ENCODE assay signal across 21 cellular contexts in the genomic region with DNA sequence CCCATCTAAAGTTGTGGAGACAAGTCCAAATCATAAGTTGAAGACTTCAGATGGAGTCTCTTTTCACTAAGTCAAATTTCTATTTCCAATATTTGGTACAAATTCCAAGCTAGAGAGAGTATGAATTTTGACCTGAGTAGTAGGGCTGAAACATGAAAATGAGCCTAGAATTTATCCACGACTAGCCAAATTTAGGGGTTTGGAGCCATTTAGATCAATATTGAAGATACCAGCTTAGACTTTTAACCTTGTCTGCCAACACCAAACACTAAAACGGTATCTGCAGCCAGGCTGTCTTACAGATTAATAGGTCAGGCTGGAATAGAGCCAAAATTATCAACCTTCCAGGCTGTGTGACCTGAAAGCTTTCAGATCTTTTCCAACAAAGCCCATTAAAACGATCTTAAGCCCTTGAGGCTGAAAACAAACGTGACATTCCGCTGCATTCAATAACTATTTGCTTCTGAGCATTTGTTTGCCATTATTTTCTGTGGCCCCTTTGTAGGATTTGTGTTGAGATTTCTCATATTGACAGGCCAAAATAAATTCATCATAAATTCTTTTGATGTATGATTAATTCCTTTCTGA.
DNase-seq lines count a peak whose midpoint lies in the region; ATAC-seq and TF ChIP-seq lines count a peak whose summit lies in the region.
"Had no signal": no experiment of that assay in that cellular context is flagged by ENCODE, and none has a peak within 500 bp of the region (broad histone marks: within the 10 kb centered on the region; RNA-seq: fewer than 3 reads in every experiment).

No MANE protein-coding gene starts in this region.

- H4K20me1 ChIP-seq in SK-N-SH (ENCODE audit: insufficient read depth) = no peaks in the 10 kb centered on the region
- H4K20me1 ChIP-seq: BLaER1 treated with 17β-estradiol and CSF1 and Interleukin-3, amounts not matched to agents 10 nM and 100 nM had no signal

- H3K27me3 Mint-ChIP-seq in glutamatergic neuron (ENCODE audit: unreplicated experiment) = no peaks in the 10 kb centered on the region
- H3K27me3 Mint-ChIP-seq: CD8-positive, alpha-beta memory T cell had no signal

- H3K27ac Mint-ChIP-seq in glutamatergic neuron (ENCODE audit: unreplicated experiment) = no peak overlapping the region
- H3K27ac Mint-ChIP-seq: CD8-positive, alpha-beta memory T cell; HFFc6 had no signal

- no peaks in the 10 kb centered on the region for H3K9me2 ChIP-seq in SK-N-SH

- TF ChIP-seq EP300 in SK-N-SH (IDR thresholded peaks at IDR 0.05; ENCODE audit: borderline replicate concordance in 1 of 2, low read depth in 1 of 2, low read length in 1 of 2) (peak in 1 of 2 experiments; percentile 39; a peak in 1 of 4 replicates), Ishikawa (IDR thresholded peaks at IDR 0.05; ENCODE audit: borderline replicate concordance) (no peak)

- H3K9ac ChIP-seq in SK-N-SH = no peak overlapping the region
- H3K9ac ChIP-seq: BLaER1 treated with 17β-estradiol and CSF1 and Interleukin-3, amounts not matched to agents 10 nM and 100 nM had no signal

- TF ChIP-seq CTCF in SK-N-SH (IDR thresholded peaks at IDR 0.05) = no peak
- no peak for TF ChIP-seq CTCF in VCaP (conservative IDR thresholded peaks at IDR 0.05)
- no peak for TF ChIP-seq CTCF in glutamatergic neuron (IDR thresholded peaks at IDR 0.05; ENCODE audit: partially characterized antibody, unreplicated experiment)

- H3K4me1 Mint-ChIP-seq in glutamatergic neuron (ENCODE audit: low read depth, unreplicated experiment) = no peaks in the 10 kb centered on the region
- H3K4me1 Mint-ChIP-seq: CD8-positive, alpha-beta memory T cell had no signal

- no peak for TF ChIP-seq RAD21 in SK-N-SH (IDR thresholded peaks at IDR 0.05; ENCODE audit: low read length)
- TF ChIP-seq RAD21 in Ishikawa (IDR thresholded peaks at IDR 0.05; ENCODE audit: low read depth) = no peak

- no peak for ATAC-seq in SK-N-SH treated with all-trans-retinoic acid at 6 μM for 48 hours
- ATAC-seq: Right ventricle myocardium inferior had no signal

- POLR2A ChIA-PET in SK-N-SH (lab: Yijun Ruan, JAX) = no interaction called here

- no peaks in the 10 kb centered on the region for H3K4me1 ChIP-seq in SK-N-SH (ENCODE audit: control insufficient read depth in 1 of 2, insufficient read depth in 2 of 2, low read depth in 1 of 2, low read length in 1 of 2)
- H3K4me1 ChIP-seq: BLaER1 treated with 17β-estradiol and CSF1 and Interleukin-3, amounts not matched to agents 10 nM and 100 nM; Peyer's patch had no signal

- WGBS in SK-N-SH (ENCODE audit: low lambda C conversion rate) = 57% methylated on average over 5 of the region's 5 CpGs

- DNase-seq in SK-N-SH (peak; percentile 7), renal cortical epithelial cell (ENCODE audit: low read depth) (peak; percentile 78), epidermal melanocyte (ENCODE audit: insufficient read length, low spot score) (no peak), glutamatergic neuron (no peak)
- DNase-seq in activated CD4-positive, alpha-beta T cell treated with anti-CD3 and anti-CD28 coated beads for 48 hours = no peak
- DNase-seq: CD8-positive, alpha-beta memory T cell; DMS79; GOT3; HFFc6; KG1; NCI-H187; NCI-H2107; NCI-H226; NCI-H524; NK-92 treated with Interleukin-12 subunit alpha and Interleukin-12 subunit beta, amount 100 ng/mL, for 24 hours; Peyer's patch had no signal

- no peak overlapping the region; a peak in 1 of 4 replicates for H3K27ac ChIP-seq in SK-N-SH (ENCODE audit: low read depth in 2 of 2, low read length in 1 of 2)
- H3K27ac ChIP-seq in VCaP = peak overlapping the region; percentile 47
- H3K27ac ChIP-seq: BLaER1 treated with 17β-estradiol and CSF1 and Interleukin-3, amounts not matched to agents 10 nM and 100 nM; Peyer's patch had no signal

- no peak overlapping the region for H3K4me2 ChIP-seq in SK-N-SH
- H3K4me2 ChIP-seq: BLaER1 treated with 17β-estradiol and CSF1 and Interleukin-3, amounts not matched to agents 10 nM and 100 nM had no signal

- H3K27me3 ChIP-seq in SK-N-SH (ENCODE audit: insufficient read depth) = no peaks in the 10 kb centered on the region
- H3K27me3 ChIP-seq: BLaER1 treated with 17β-estradiol and CSF1 and Interleukin-3, amounts not matched to agents 10 nM and 100 nM; Peyer's patch had no signal

- no peak overlapping the region for H2AFZ ChIP-seq in SK-N-SH (ENCODE audit: low read depth)

- no peaks in the 10 kb centered on the region for H3K9me3 ChIP-seq in SK-N-SH
- H3K9me3 ChIP-seq: BLaER1 treated with 17β-estradiol and CSF1 and Interleukin-3, amounts not matched to agents 10 nM and 100 nM; Peyer's patch had no signal

- no peak overlapping the region for H3K4me3 Mint-ChIP-seq in glutamatergic neuron (ENCODE audit: unreplicated experiment)
- H3K4me3 Mint-ChIP-seq: CD8-positive, alpha-beta memory T cell; HFFc6 had no signal

- no peaks in the 10 kb centered on the region for H3F3A ChIP-seq in SK-N-SH (replicated peaks; ENCODE audit: insufficient read depth)

- no peaks in the 10 kb centered on the region for H3K79me2 ChIP-seq in SK-N-SH (ENCODE audit: insufficient read depth)

- H3K36me3 ChIP-seq in SK-N-SH (replicated peaks in 1 of 2; ENCODE audit: control insufficient read depth in 1 of 2, insufficient read depth in 2 of 2, low read length in 1 of 2) = no peaks in the 10 kb centered on the region
- H3K36me3 ChIP-seq: BLaER1 treated with 17β-estradiol and CSF1 and Interleukin-3, amounts not matched to agents 10 nM and 100 nM; Peyer's patch had no signal

- H3K4me3 ChIP-seq in SK-N-SH (ENCODE audit: low read depth in 2 of 2, low read length in 1 of 2) = no peak overlapping the region
- H3K4me3 ChIP-seq: BLaER1 treated with 17β-estradiol and CSF1 and Interleukin-3, amounts not matched to agents 10 nM and 100 nM; Peyer's patch had no signal

- H3K9me3 Mint-ChIP-seq in glutamatergic neuron (ENCODE audit: unreplicated experiment) = no peaks in the 10 kb centered on the region
- H3K9me3 Mint-ChIP-seq: CD8-positive, alpha-beta memory T cell; HFFc6 had no signal

- H3K36me3 Mint-ChIP-seq in glutamatergic neuron (ENCODE audit: unreplicated experiment) = no peaks in the 10 kb centered on the region
- H3K36me3 Mint-ChIP-seq: CD8-positive, alpha-beta memory T cell had no signal

- CTCF ChIA-PET in SK-N-SH (lab: Yijun Ruan, JAX) = no interaction called here

TF ChIP-seq in SK-N-SH, 30 proteins besides CTCF, POLR2A, EP300 and RAD21:
- TF ChIP-seq RCOR1 (IDR thresholded peaks at IDR 0.05; ENCODE audit: low read length) = peak; percentile 37; the same call in 1 of the 2 replicates
- peak; percentile 50; the same call in 1 of the 2 replicates for TF ChIP-seq GATA2 (CRISPR knock-in tag; IDR thresholded peaks at IDR 0.05)
- TF ChIP-seq POLR2AphosphoS5 (IDR thresholded peaks at IDR 0.05; ENCODE audit: low read depth, low read length) = no peak

TF ChIP-seq in SK-N-SH treated with all-trans-retinoic acid at 6 μM for 48 hours, 23 proteins besides CTCF, POLR2A, EP300 and RAD21 (continues in another document):
- no peak for TF ChIP-seq CSRNP3 (CRISPR knock-in tag; IDR thresholded peaks at IDR 0.05)
- TF ChIP-seq TOX (CRISPR knock-in tag; IDR thresholded peaks at IDR 0.05; ENCODE audit: borderline replicate concordance) = no peak
- TF ChIP-seq ESRRG (CRISPR knock-in tag; IDR thresholded peaks at IDR 0.05) = no peak
- no peak for TF ChIP-seq ZNF8 (CRISPR knock-in tag; IDR thresholded peaks at IDR 0.05)
- no peak for TF ChIP-seq BACH2 (CRISPR knock-in tag; IDR thresholded peaks at IDR 0.05; ENCODE audit: borderline replicate concordance)
- no peak for TF ChIP-seq ZFP30 (CRISPR knock-in tag; IDR thresholded peaks at IDR 0.05)
- no peak for TF ChIP-seq CSDC2 (CRISPR knock-in tag; IDR thresholded peaks at IDR 0.05)
- no peak for TF ChIP-seq ZC3H10 (CRISPR knock-in tag; IDR thresholded peaks at IDR 0.05)

TF ChIP-seq in Ishikawa, 13 proteins besides CTCF, POLR2A, EP300 and RAD21:
- TF ChIP-seq NFIC (IDR thresholded peaks at IDR 0.05) (peak; percentile 48; the same call in 1 of the 2 replicates), EGR1 (IDR thresholded peaks at IDR 0.05) (no peak)

Comparison
In these comparisons a context has a peak if more than half of its experiments do, and no peak if none do; other contexts are left out.
1. DNase-seq: peak in SK-N-SH (single experiment) and renal cortical epithelial cell (single experiment); none in epidermal melanocyte (single experiment), activated CD4-positive, alpha-beta T cell treated with anti-CD3 and anti-CD28 coated beads for 48 hours (single experiment) and glutamatergic neuron (single experiment).